Comparison of ENCODE assay signal across 1 cellular context in the genomic region with DNA sequence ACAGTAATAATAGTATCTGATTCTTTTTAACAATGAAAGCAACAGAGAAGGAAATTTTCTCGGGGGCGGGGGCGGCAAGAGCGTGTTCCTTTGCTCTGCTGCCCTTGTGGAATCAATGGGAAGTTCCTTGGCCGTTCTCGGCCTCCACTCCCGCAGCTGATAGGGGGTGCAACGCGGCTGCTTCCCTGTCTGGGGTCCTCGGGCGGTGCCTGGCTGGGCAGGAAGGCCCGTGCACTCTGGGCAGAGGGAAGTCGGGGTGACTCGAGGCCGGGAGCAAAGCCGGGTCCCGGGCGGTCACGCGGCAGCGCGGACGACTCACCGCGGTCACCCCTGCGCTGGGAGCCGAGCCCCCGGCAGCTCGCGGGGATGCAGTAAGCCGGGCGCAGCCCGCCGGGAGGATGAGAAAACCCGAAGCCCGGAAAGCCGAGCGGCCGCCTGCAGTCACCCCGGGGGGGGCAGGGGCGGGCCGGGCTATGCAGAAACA.
TF ChIP-seq lines count a peak whose summit lies in the region.

No MANE protein-coding gene starts in this region.

TF ChIP-seq in K562, 482 proteins besides CTCF, POLR2A, EP300 and RAD21 (continued from another document):
- TF ChIP-seq, protein P1, sequence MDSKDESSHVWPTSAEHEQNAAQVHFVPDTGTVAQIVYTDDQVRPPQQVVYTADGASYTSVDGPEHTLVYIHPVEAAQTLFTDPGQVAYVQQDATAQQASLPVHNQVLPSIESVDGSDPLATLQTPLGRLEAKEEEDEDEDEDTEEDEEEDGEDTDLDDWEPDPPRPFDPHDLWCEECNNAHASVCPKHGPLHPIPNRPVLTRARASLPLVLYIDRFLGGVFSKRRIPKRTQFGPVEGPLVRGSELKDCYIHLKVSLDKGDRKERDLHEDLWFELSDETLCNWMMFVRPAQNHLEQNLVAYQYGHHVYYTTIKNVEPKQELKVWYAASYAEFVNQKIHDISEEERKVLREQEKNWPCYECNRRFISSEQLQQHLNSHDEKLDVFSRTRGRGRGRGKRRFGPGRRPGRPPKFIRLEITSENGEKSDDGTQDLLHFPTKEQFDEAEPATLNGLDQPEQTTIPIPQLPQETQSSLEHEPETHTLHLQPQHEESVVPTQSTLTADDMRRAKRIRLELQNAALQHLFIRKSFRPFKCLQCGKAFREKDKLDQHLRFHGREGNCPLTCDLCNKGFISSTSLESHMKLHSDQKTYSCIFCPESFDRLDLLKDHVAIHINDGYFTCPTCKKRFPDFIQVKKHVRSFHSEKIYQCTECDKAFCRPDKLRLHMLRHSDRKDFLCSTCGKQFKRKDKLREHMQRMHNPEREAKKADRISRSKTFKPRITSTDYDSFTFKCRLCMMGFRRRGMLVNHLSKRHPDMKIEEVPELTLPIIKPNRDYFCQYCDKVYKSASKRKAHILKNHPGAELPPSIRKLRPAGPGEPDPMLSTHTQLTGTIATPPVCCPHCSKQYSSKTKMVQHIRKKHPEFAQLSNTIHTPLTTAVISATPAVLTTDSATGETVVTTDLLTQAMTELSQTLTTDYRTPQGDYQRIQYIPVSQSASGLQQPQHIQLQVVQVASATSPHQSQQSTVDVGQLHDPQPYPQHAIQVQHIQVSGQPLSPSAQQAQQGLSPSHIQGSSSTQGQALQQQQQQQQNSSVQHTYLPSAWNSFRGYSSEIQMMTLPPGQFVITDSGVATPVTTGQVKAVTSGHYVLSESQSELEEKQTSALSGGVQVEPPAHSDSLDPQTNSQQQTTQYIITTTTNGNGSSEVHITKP (IDR thresholded peaks at IDR 0.05; ENCODE audit: partially characterized antibody), result peak; percentile 82
- TF ChIP-seq TCF3 (CRISPR knock-in tag; IDR thresholded peaks at IDR 0.05), result no peak
- TF ChIP-seq, protein P2, sequence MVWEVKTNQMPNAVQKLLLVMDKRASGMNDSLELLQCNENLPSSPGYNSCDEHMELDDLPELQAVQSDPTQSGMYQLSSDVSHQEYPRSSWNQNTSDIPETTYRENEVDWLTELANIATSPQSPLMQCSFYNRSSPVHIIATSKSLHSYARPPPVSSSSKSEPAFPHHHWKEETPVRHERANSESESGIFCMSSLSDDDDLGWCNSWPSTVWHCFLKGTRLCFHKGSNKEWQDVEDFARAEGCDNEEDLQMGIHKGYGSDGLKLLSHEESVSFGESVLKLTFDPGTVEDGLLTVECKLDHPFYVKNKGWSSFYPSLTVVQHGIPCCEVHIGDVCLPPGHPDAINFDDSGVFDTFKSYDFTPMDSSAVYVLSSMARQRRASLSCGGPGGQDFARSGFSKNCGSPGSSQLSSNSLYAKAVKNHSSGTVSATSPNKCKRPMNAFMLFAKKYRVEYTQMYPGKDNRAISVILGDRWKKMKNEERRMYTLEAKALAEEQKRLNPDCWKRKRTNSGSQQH (CRISPR knock-in tag; IDR thresholded peaks at IDR 0.05), result no peak
- 0 out of 2 replicates have a peak, but pooled peaks have one; percentile 15 for TF ChIP-seq PHF21A (IDR thresholded peaks at IDR 0.05; ENCODE audit: borderline replicate concordance, low read depth)
- TF ChIP-seq ETV1 (tag; conservative IDR thresholded peaks at IDR 0.05; ENCODE audit: low read depth), result no peak
TF ChIP-seq in K562: peak in this region for 6.
